In the genomic region with DNA sequence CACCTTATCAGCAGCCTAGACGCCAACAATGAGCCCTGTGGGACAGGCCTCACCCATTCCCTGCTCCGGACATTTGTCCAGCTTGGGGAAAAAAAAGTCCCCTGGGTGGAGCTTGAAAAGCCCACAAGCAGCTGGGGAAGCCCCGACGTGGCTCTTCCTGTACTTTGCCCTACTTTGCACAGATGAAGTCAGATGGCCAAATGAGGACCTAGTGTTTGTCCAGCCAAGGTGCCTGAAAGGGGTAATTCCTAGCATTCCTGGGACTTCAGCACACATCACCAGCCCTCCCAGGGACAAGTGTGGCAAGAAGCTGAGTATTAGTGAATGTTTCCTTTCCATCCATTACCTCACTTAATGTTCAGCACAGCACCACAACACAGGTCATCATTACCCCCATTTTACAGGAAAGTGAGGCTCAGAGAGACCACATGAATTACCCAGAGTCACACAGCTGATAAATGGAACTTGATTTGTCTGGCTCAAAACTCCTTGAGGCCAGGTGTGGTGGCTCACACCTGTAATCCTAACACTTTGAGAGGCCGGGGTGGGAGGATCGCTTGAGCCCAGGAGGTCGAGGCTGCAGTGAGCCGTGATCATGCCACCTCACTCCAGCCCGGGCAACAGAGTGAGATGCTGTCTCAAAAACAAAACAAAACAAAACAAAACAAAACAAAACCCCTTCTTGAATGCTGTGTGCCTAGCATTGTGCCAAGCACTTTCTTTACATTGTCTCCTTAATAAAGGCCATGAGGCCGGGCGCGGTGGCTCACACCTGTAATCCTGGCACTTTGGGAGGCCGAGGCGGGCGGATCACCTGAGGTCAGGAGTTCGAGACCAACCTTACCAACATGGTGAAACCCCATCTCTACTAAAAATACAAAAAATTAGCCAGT, we compare ENCODE assay signal across 11 cellular contexts. TPM values are rescaled to one million over a fixed set of nuclear protein-coding genes. Genes with fewer than 3 reads are reported as not detected.
DNase-seq lines count a peak whose midpoint lies in the region; ATAC-seq and TF ChIP-seq lines count a peak whose summit lies in the region.
"Had no signal": no experiment of that assay in that cellular context is flagged by ENCODE, and none has a peak within 500 bp of the region (broad histone marks: within the 10 kb centered on the region; RNA-seq: fewer than 3 reads in every experiment).

No MANE protein-coding gene starts in this region.

- no peaks in the 10 kb centered on the region for H3K9me3 ChIP-seq in A673 (ENCODE audit: low read depth, low read length, poor library complexity, severe bottlenecking)

- H3K4me1 ChIP-seq in A673 (ENCODE audit: insufficient read depth, low read length, poor library complexity, severe bottlenecking): peaks cover 4% of the 10 kb centered on the region

- H3K4me3 ChIP-seq in choroid plexus epithelial cell (ENCODE audit: low read depth, low read length) (no peak overlapping the region), A673 (ENCODE audit: low read depth, low read length, poor library complexity, severe bottlenecking) (no peak overlapping the region)

- intact Hi-C loops in A673 (cut with micrococcal nuclease; ENCODE audit: unreplicated experiment): no loop called here

- H3K27ac ChIP-seq in A673 (ENCODE audit: low read depth, low read length, poor library complexity, severe bottlenecking): no peak overlapping the region

- H3K36me3 Mint-ChIP-seq in activated naive CD8-positive, alpha-beta T cell treated with anti-CD3 and anti-CD28 coated beads, Interleukin-2, amount 10 ng/mL, durations not matched to agents 7 days and 5 days: no peaks in the 10 kb centered on the region
- H3K36me3 Mint-ChIP-seq in activated naive CD8-positive, alpha-beta T cell treated with anti-CD3 and anti-CD28 coated beads for 36 hours: no peaks in the 10 kb centered on the region
- H3K36me3 Mint-ChIP-seq: activated CD8-positive, alpha-beta memory T cell treated with anti-CD3 and anti-CD28 coated beads, Interleukin-2, amount 10 ng/mL, durations not matched to agents 7 days and 5 days had no signal

- peak overlapping the region; percentile 50 for H3K27ac Mint-ChIP-seq in activated naive CD8-positive, alpha-beta T cell treated with anti-CD3 and anti-CD28 coated beads, Interleukin-2, amount 10 ng/mL, durations not matched to agents 7 days and 5 days
- no peak overlapping the region for H3K27ac Mint-ChIP-seq in activated naive CD8-positive, alpha-beta T cell treated with anti-CD3 and anti-CD28 coated beads for 36 hours
- H3K27ac Mint-ChIP-seq: activated CD8-positive, alpha-beta memory T cell treated with anti-CD3 and anti-CD28 coated beads, Interleukin-2, amount 10 ng/mL, durations not matched to agents 7 days and 5 days; CD4-positive, CD25-positive, alpha-beta regulatory T cell had no signal

- DNase-seq in activated naive CD8-positive, alpha-beta T cell treated with anti-CD3 and anti-CD28 coated beads, Interleukin-2, amount 10 ng/mL, durations not matched to agents 7 days and 5 days: no peak
- no peak for DNase-seq in activated naive CD8-positive, alpha-beta T cell treated with anti-CD3 and anti-CD28 coated beads for 36 hours
- DNase-seq in choroid plexus epithelial cell (ENCODE audit: low read depth): peak; percentile 91
- DNase-seq in medulla oblongata (ENCODE audit: extremely low spot score): peak; percentile 54
- DNase-seq in NCI-H2171 treated with DMSO at 0.1 percent for 48 hours (lab: John Stamatoyannopoulos, UW): no peak
- no peak for DNase-seq in A673 (ENCODE audit: low spot score)
- DNase-seq in NCI-H2107 (lab: John Stamatoyannopoulos, UW): no peak
- DNase-seq: activated CD8-positive, alpha-beta memory T cell treated with anti-CD3 and anti-CD28 coated beads, Interleukin-2, amount 10 ng/mL, durations not matched to agents 7 days and 5 days; CD4-positive, CD25-positive, alpha-beta regulatory T cell; NCI-H2081 treated with DMSO at 0.1 percent for 48 hours had no signal

- no peaks in the 10 kb centered on the region for H3K27me3 Mint-ChIP-seq in activated naive CD8-positive, alpha-beta T cell treated with anti-CD3 and anti-CD28 coated beads, Interleukin-2, amount 10 ng/mL, durations not matched to agents 7 days and 5 days
- peaks cover 4% of the 10 kb centered on the region for H3K27me3 Mint-ChIP-seq in activated naive CD8-positive, alpha-beta T cell treated with anti-CD3 and anti-CD28 coated beads for 36 hours
- H3K27me3 Mint-ChIP-seq: CD4-positive, CD25-positive, alpha-beta regulatory T cell had no signal

- no peak for ATAC-seq in activated naive CD8-positive, alpha-beta T cell treated with anti-CD3 and anti-CD28 coated beads, Interleukin-2, amount 10 ng/mL, durations not matched to agents 7 days and 5 days (ENCODE audit: low read depth)
- ATAC-seq in HG03378 (IDR thresholded peaks at IDR 0.05; ENCODE audit: unreplicated experiment): no peak
- ATAC-seq: activated CD8-positive, alpha-beta memory T cell treated with anti-CD3 and anti-CD28 coated beads, Interleukin-2, amount 10 ng/mL, durations not matched to agents 7 days and 5 days had no signal

- POLR2A ChIA-PET in activated naive CD8-positive, alpha-beta T cell treated with anti-CD3 and anti-CD28 coated beads, Interleukin-2, amount 10 ng/mL, durations not matched to agents 7 days and 5 days (lab: Charles Lee): interaction anchor here (0.6 to 1.3 kb wide), 2 partner anchors 36 to 143 kb away, joined by 3 read pairs; a partner anchor contains a TSS
- POLR2A ChIA-PET in A673 (lab: Charles Lee; ENCODE audit: low non-redundant PET): no interaction called here

- CTCF ChIA-PET in A673 (lab: Charles Lee): interaction anchor here (3.1 kb wide), 1 partner anchor 113 kb away, joined by 13 read pairs; no protein-coding TSS in a partner anchor

- no TSS peak for BruUV-seq in A673 (replicated peaks; lab: Mats Ljungman, UMichigan)

- no peaks in the 10 kb centered on the region for H3K9me3 Mint-ChIP-seq in activated naive CD8-positive, alpha-beta T cell treated with anti-CD3 and anti-CD28 coated beads, Interleukin-2, amount 10 ng/mL, durations not matched to agents 7 days and 5 days
- H3K9me3 Mint-ChIP-seq in activated naive CD8-positive, alpha-beta T cell treated with anti-CD3 and anti-CD28 coated beads for 36 hours: no peaks in the 10 kb centered on the region

- TF ChIP-seq CTCF in choroid plexus epithelial cell (conservative IDR thresholded peaks at IDR 0.05; ENCODE audit: low read depth, low read length) (no peak), A673 (conservative IDR thresholded peaks at IDR 0.05; ENCODE audit: low read depth, low read length) (no peak)

- no peaks in the 10 kb centered on the region for H3K27me3 ChIP-seq in A673 (replicated peaks; ENCODE audit: insufficient read depth, low read depth, low read length, poor library complexity)

- no peaks in the 10 kb centered on the region for H3K36me3 ChIP-seq in A673 (ENCODE audit: insufficient read depth, low read length, poor library complexity, severe bottlenecking)

- H3K4me3 Mint-ChIP-seq in activated naive CD8-positive, alpha-beta T cell treated with anti-CD3 and anti-CD28 coated beads, Interleukin-2, amount 10 ng/mL, durations not matched to agents 7 days and 5 days: no peak overlapping the region
- no peak overlapping the region for H3K4me3 Mint-ChIP-seq in activated naive CD8-positive, alpha-beta T cell treated with anti-CD3 and anti-CD28 coated beads for 36 hours
- H3K4me3 Mint-ChIP-seq: activated CD8-positive, alpha-beta memory T cell treated with anti-CD3 and anti-CD28 coated beads, Interleukin-2, amount 10 ng/mL, durations not matched to agents 7 days and 5 days; CD4-positive, CD25-positive, alpha-beta regulatory T cell had no signal

- peaks cover 13% of the 10 kb centered on the region for H3K4me1 Mint-ChIP-seq in activated naive CD8-positive, alpha-beta T cell treated with anti-CD3 and anti-CD28 coated beads, Interleukin-2, amount 10 ng/mL, durations not matched to agents 7 days and 5 days
- H3K4me1 Mint-ChIP-seq in activated naive CD8-positive, alpha-beta T cell treated with anti-CD3 and anti-CD28 coated beads for 36 hours: peaks cover 7% of the 10 kb centered on the region

RNA-seq across cellular contexts. Expression of a gene that starts 19.9 kb away (rescaled TPM):
- under 1 TPM; 0.08 to 0.26 TPM for total RNA-seq in activated naive CD8-positive, alpha-beta T cell treated with anti-CD3 and anti-CD28 coated beads, Interleukin-2, amount 10 ng/mL, durations not matched to agents 7 days and 5 days
- total RNA-seq in activated naive CD8-positive, alpha-beta T cell treated with anti-CD3 and anti-CD28 coated beads for 36 hours: under 1 TPM; 0.34 to 0.54 TPM
- 1.1 and 1.5 TPM in 2 replicates for total RNA-seq in A673 (2021)
- total RNA-seq: activated CD8-positive, alpha-beta memory T cell treated with anti-CD3 and anti-CD28 coated beads, Interleukin-2, amount 10 ng/mL, durations not matched to agents 7 days and 5 days; CD4-positive, CD25-positive, alpha-beta regulatory T cell had no signal

RNA-seq across cellular contexts. Expression of a gene that starts 54.2 kb away (rescaled TPM):
- under 1 TPM; 0.17 to 0.33 TPM for total RNA-seq in activated naive CD8-positive, alpha-beta T cell treated with anti-CD3 and anti-CD28 coated beads, Interleukin-2, amount 10 ng/mL, durations not matched to agents 7 days and 5 days
- 10 to 100 TPM; 12.4 to 12.7 TPM for total RNA-seq in activated naive CD8-positive, alpha-beta T cell treated with anti-CD3 and anti-CD28 coated beads for 36 hours
- total RNA-seq in A673 (2021): not detected in 2 replicates
- total RNA-seq: CD4-positive, CD25-positive, alpha-beta regulatory T cell had no signal

RNA-seq across cellular contexts. Expression of a gene that starts 59.4 kb away (rescaled TPM):
- total RNA-seq in activated naive CD8-positive, alpha-beta T cell treated with anti-CD3 and anti-CD28 coated beads, Interleukin-2, amount 10 ng/mL, durations not matched to agents 7 days and 5 days: 10 to 100 TPM; 34.9 to 37.9 TPM
- 10 to 100 TPM; 16.2 to 17.1 TPM for total RNA-seq in activated naive CD8-positive, alpha-beta T cell treated with anti-CD3 and anti-CD28 coated beads for 36 hours
- 33.1 and 35.1 TPM in 2 replicates for total RNA-seq in A673 (2021)

Comparison
In these comparisons a context has a peak if more than half of its experiments do, and no peak if none do; other contexts are left out.
1. RNA of a gene that starts 54.2 kb away (total RNA-seq): 12.4 to 12.7 TPM in activated naive CD8-positive, alpha-beta T cell treated with anti-CD3 and anti-CD28 coated beads for 36 hours; 0.17 to 0.33 TPM in activated naive CD8-positive, alpha-beta T cell treated with anti-CD3 and anti-CD28 coated beads, Interleukin-2, amount 10 ng/mL, durations not matched to agents 7 days and 5 days and not detected in A673; every median in the first group is over 10 times any median in the second.
2. DNase-seq: peak in choroid plexus epithelial cell (single experiment) and medulla oblongata (single experiment); none in activated naive CD8-positive, alpha-beta T cell treated with anti-CD3 and anti-CD28 coated beads, Interleukin-2, amount 10 ng/mL, durations not matched to agents 7 days and 5 days (single experiment), activated naive CD8-positive, alpha-beta T cell treated with anti-CD3 and anti-CD28 coated beads for 36 hours (single experiment), NCI-H2171 treated with DMSO at 0.1 percent for 48 hours (single experiment), A673 (single experiment) and NCI-H2107 (single experiment).